ENCODE assay signal across 17 cellular contexts in genomic region chr6:89481695-89482094, GRCh38.
"Had no signal": no experiment of that assay in that cellular context is flagged by ENCODE, and none has a peak within 500 bp of the region (broad histone marks: within the 10 kb centered on the region; RNA-seq: fewer than 3 reads in every experiment).

No MANE protein-coding gene starts in this region.

- H3K36me3 ChIP-seq: brain microvascular endothelial cell, transverse colon had no signal

- H3K4me3 ChIP-seq: transverse colon had no signal

- H3K4me1 ChIP-seq: transverse colon had no signal

- H3K27ac ChIP-seq: brain microvascular endothelial cell, epithelial cell of prostate, transverse colon had no signal

- H3K27ac Mint-ChIP-seq: activated CD4-positive, alpha-beta T cell treated with anti-CD3 and anti-CD28 coated beads, Interleukin-2, amount 10 ng/mL, durations not matched to agents 24 days and 14 days; activated naive CD8-positive, alpha-beta T cell; activated T-cell treated with anti-CD3 and anti-CD28 coated beads, Interleukin-2, amount 50 U/mL, for 72 hours; dendritic cell treated with granulocyte-macrophage colony-stimulating factor and Interleukin-4, amounts not matched to agents 40 ng/mL and 50 ng/mL, for 4 days; stimulated activated memory B cell treated with anti-CD40 and anti-IgM and Interleukin-4, amounts not matched to agents 10 μg/mL and 1 μg/mL and 100 μg/mL, for 72 hours had no signal

- H3K4me3 Mint-ChIP-seq: activated CD4-positive, alpha-beta T cell treated with anti-CD3 and anti-CD28 coated beads, Interleukin-2, amount 10 ng/mL, durations not matched to agents 24 days and 14 days; activated naive CD8-positive, alpha-beta T cell; activated T-cell treated with anti-CD3 and anti-CD28 coated beads, Interleukin-2, amount 50 U/mL, for 72 hours; dendritic cell treated with granulocyte-macrophage colony-stimulating factor and Interleukin-4, amounts not matched to agents 40 ng/mL and 50 ng/mL, for 4 days; naive thymus-derived CD8-positive, alpha-beta T cell; stimulated activated memory B cell treated with anti-CD40 and anti-IgM and Interleukin-4, amounts not matched to agents 10 μg/mL and 1 μg/mL and 100 μg/mL, for 72 hours had no signal

- H3K27me3 ChIP-seq: brain microvascular endothelial cell, transverse colon had no signal

- H3K4me1 Mint-ChIP-seq: activated CD4-positive, alpha-beta T cell treated with anti-CD3 and anti-CD28 coated beads, Interleukin-2, amount 10 ng/mL, durations not matched to agents 24 days and 14 days had no signal

- H3K9me3 ChIP-seq: transverse colon had no signal

- DNase-seq: activated CD4-positive, alpha-beta T cell treated with anti-CD3 and anti-CD28 coated beads, Interleukin-2, amount 10 ng/mL, durations not matched to agents 24 days and 14 days; activated CD4-positive, CD25-positive, alpha-beta regulatory T cell; activated CD8-positive, alpha-beta memory T cell treated with anti-CD3 and anti-CD28 coated beads, Interleukin-2, amount 50 U/mL, for 48 hours; activated gamma-delta T cell; activated T-cell treated with anti-CD3 and anti-CD28 coated beads, Interleukin-2, amount 50 U/mL, for 72 hours; amygdala; brain microvascular endothelial cell; foreskin melanocyte; mammary epithelial cell; naive thymus-derived CD8-positive, alpha-beta T cell; posterior cingulate gyrus; retina; transverse colon had no signal

- H3K9me3 Mint-ChIP-seq: activated CD4-positive, alpha-beta T cell treated with anti-CD3 and anti-CD28 coated beads, Interleukin-2, amount 10 ng/mL, durations not matched to agents 24 days and 14 days; activated T-cell treated with anti-CD3 and anti-CD28 coated beads, Interleukin-2, amount 50 U/mL, for 72 hours; dendritic cell treated with granulocyte-macrophage colony-stimulating factor and Interleukin-4, amounts not matched to agents 40 ng/mL and 50 ng/mL, for 4 days; naive thymus-derived CD8-positive, alpha-beta T cell; stimulated activated memory B cell treated with anti-CD40 and anti-IgM and Interleukin-4, amounts not matched to agents 10 μg/mL and 1 μg/mL and 100 μg/mL, for 72 hours had no signal

- H3K27me3 Mint-ChIP-seq: activated naive CD8-positive, alpha-beta T cell; dendritic cell treated with granulocyte-macrophage colony-stimulating factor and Interleukin-4, amounts not matched to agents 40 ng/mL and 50 ng/mL, for 4 days; stimulated activated memory B cell treated with anti-CD40 and anti-IgM and Interleukin-4, amounts not matched to agents 10 μg/mL and 1 μg/mL and 100 μg/mL, for 72 hours had no signal

- H3K36me3 Mint-ChIP-seq: activated naive CD8-positive, alpha-beta T cell; naive thymus-derived CD8-positive, alpha-beta T cell; stimulated activated memory B cell treated with anti-CD40 and anti-IgM and Interleukin-4, amounts not matched to agents 10 μg/mL and 1 μg/mL and 100 μg/mL, for 72 hours had no signal
